ENCODE assay signal across 24 cellular contexts in genomic region chr17:77566151-77566550, GRCh38.
"Had no signal": no experiment of that assay in that cellular context is flagged by ENCODE, and none has a peak within 500 bp of the region (broad histone marks: within the 10 kb centered on the region; RNA-seq: fewer than 3 reads in every experiment).

No MANE protein-coding gene starts in this region.

- H3K9me3 Mint-ChIP-seq: activated CD4-positive, alpha-beta memory T cell treated with anti-CD3 and anti-CD28 coated beads for 36 hours; activated naive CD4-positive, alpha-beta T cell treated with anti-CD3 and anti-CD28 coated beads, Interleukin-2, amount 50 U/mL, for 24 hours; activated T-cell treated with anti-CD3 and anti-CD28 coated beads, Interleukin-2, amount 50 U/mL, for 72 hours; natural killer cell; stimulated activated memory B cell treated with anti-CD40 and anti-IgM and Interleukin-4, amounts not matched to agents 10 μg/mL and 1 μg/mL and 100 μg/mL, for 72 hours had no signal

- H2AFZ ChIP-seq: parathyroid adenoma had no signal

- H3K4me3 ChIP-seq: colonic mucosa, dorsolateral prefrontal cortex, heart left ventricle, right lobe of liver, skin epidermis, stomach, transverse colon, uterus had no signal

- H3K4me1 Mint-ChIP-seq: activated naive CD4-positive, alpha-beta T cell treated with anti-CD3 and anti-CD28 coated beads, Interleukin-2, amount 50 U/mL, for 24 hours; natural killer cell; stimulated activated memory B cell treated with anti-CD40 and anti-IgM and Interleukin-4, amounts not matched to agents 10 μg/mL and 1 μg/mL and 100 μg/mL, for 72 hours had no signal

- H3K27me3 ChIP-seq: right lobe of liver, uterus had no signal

- H3K9me3 ChIP-seq: colonic mucosa, neutrophil, right lobe of liver, stomach, transverse colon, uterus had no signal

- H3K36me3 ChIP-seq: colonic mucosa, heart left ventricle, neutrophil, right lobe of liver, stomach, transverse colon, uterus had no signal

- H3K27ac ChIP-seq: colonic mucosa, dorsolateral prefrontal cortex, epithelial cell of prostate, heart left ventricle, neutrophil, parathyroid adenoma, right lobe of liver, skin epidermis, stomach, transverse colon, uterus had no signal

- H3K79me2 ChIP-seq: parathyroid adenoma had no signal

- DNase-seq: activated CD4-positive, alpha-beta memory T cell treated with anti-CD3 and anti-CD28 coated beads for 36 hours; activated CD4-positive, alpha-beta T cell treated with anti-CD3 and anti-CD28 coated beads for 48 hours; activated gamma-delta T cell treated with Interleukin-2 at 50 U/mL for 16 hours; activated T-cell treated with anti-CD3 and anti-CD28 coated beads, Interleukin-2, amount 50 U/mL, for 72 hours; caudate nucleus; colonic mucosa; heart left ventricle; left ventricle myocardium superior; mammary epithelial cell; midbrain; natural killer cell; right lobe of liver; stimulated activated CD4-positive, alpha-beta T cell treated with anti-CD3 and anti-CD28 coated beads, Interleukin-2, amount 100 ng/mL, for 24 hours; stomach; transverse colon; uterus had no signal

- H3K4me1 ChIP-seq: colonic mucosa, parathyroid adenoma, right lobe of liver, uterus had no signal

- H3K36me3 Mint-ChIP-seq: activated CD4-positive, alpha-beta memory T cell treated with anti-CD3 and anti-CD28 coated beads for 36 hours; activated naive CD4-positive, alpha-beta T cell treated with anti-CD3 and anti-CD28 coated beads, Interleukin-2, amount 50 U/mL, for 24 hours; brain; natural killer cell; stimulated activated memory B cell treated with anti-CD40 and anti-IgM and Interleukin-4, amounts not matched to agents 10 μg/mL and 1 μg/mL and 100 μg/mL, for 72 hours had no signal

- ATAC-seq: activated T-cell treated with anti-CD3 and anti-CD28 coated beads, Interleukin-2, amount 50 U/mL, for 72 hours; heart left ventricle; left ventricle myocardium superior; natural killer cell; stimulated activated memory B cell treated with anti-CD40 and anti-IgM and Interleukin-4, amounts not matched to agents 10 μg/mL and 1 μg/mL and 100 μg/mL, for 72 hours had no signal

- H3K4me3 Mint-ChIP-seq: activated CD4-positive, alpha-beta memory T cell treated with anti-CD3 and anti-CD28 coated beads for 36 hours; activated naive CD4-positive, alpha-beta T cell treated with anti-CD3 and anti-CD28 coated beads, Interleukin-2, amount 50 U/mL, for 24 hours; activated T-cell treated with anti-CD3 and anti-CD28 coated beads, Interleukin-2, amount 50 U/mL, for 72 hours; natural killer cell; stimulated activated memory B cell treated with anti-CD40 and anti-IgM and Interleukin-4, amounts not matched to agents 10 μg/mL and 1 μg/mL and 100 μg/mL, for 72 hours had no signal

- H3K27me3 Mint-ChIP-seq: activated naive CD4-positive, alpha-beta T cell treated with anti-CD3 and anti-CD28 coated beads, Interleukin-2, amount 50 U/mL, for 24 hours had no signal

- H3K27ac Mint-ChIP-seq: activated CD4-positive, alpha-beta memory T cell treated with anti-CD3 and anti-CD28 coated beads for 36 hours; activated naive CD4-positive, alpha-beta T cell treated with anti-CD3 and anti-CD28 coated beads, Interleukin-2, amount 50 U/mL, for 24 hours; activated T-cell treated with anti-CD3 and anti-CD28 coated beads, Interleukin-2, amount 50 U/mL, for 72 hours; natural killer cell; stimulated activated memory B cell treated with anti-CD40 and anti-IgM and Interleukin-4, amounts not matched to agents 10 μg/mL and 1 μg/mL and 100 μg/mL, for 72 hours had no signal
